ENCODE assay signal across 1 cellular context in genomic region chr2:34570266-34570872, GRCh38.
TF ChIP-seq lines count a peak whose summit lies in the region.

No MANE protein-coding gene starts in this region.

TF ChIP-seq in SK-N-SH treated with all-trans-retinoic acid at 6 μM for 48 hours, 23 proteins besides CTCF, POLR2A, EP300 and RAD21 (continued from another document):
- TF ChIP-seq CREB5 (CRISPR knock-in tag; IDR thresholded peaks at IDR 0.05; ENCODE audit: low read depth), result no peak
- no peak for TF ChIP-seq ZC3H10 (CRISPR knock-in tag; IDR thresholded peaks at IDR 0.05)
